7 cellular contexts compared by ENCODE assay signal in genomic region chr19:34926685-34927375, GRCh38. TPM values are rescaled to one million over a fixed set of nuclear protein-coding genes. Genes with fewer than 3 reads are reported as not detected.
DNase-seq lines count a peak whose midpoint lies in the region; ATAC-seq and TF ChIP-seq lines count a peak whose summit lies in the region.

Gene ZNF30, plus strand, starts transcription at chr19:34926903. Its CDS starts 3,045 bp downstream, at chr19:34929948.

- ATAC-seq in GM18502 (IDR thresholded peaks at IDR 0.05; ENCODE audit: poor library complexity, unreplicated experiment) (peak; percentile 92), HG02938 (IDR thresholded peaks at IDR 0.05; ENCODE audit: unreplicated experiment) (peak; percentile 78), left colon (peak; percentile 99)

- H3K4me3 ChIP-seq in coronary artery = peak within 1 kb of the TSS; percentile 83

- TF ChIP-seq CTCF in coronary artery (IDR thresholded peaks at IDR 0.05) = no peak

- DNase-seq in NCI-H2196 (lab: John Stamatoyannopoulos, UW; ENCODE audit: unreplicated experiment) (peak; percentile 90), coronary artery (ENCODE audit: low spot score) (peak; percentile 88), left colon (peak; percentile 91 to 94)
- peak; percentile 89 for DNase-seq in activated CD4-positive, alpha-beta T cell treated with anti-CD3 and anti-CD28 coated beads for 48 hours
- DNase-seq in stimulated activated CD4-positive, alpha-beta T cell treated with anti-CD3 and anti-CD28 coated beads, Interleukin-1b, Interleukin-23, amount 100 ng/mL, for 4 hours (ENCODE audit: low read depth in 2 of 2) = peak; percentile 62 to 79

- intact Hi-C loops in left colon (cut with DNase I, micrococcal nuclease) = no loop called here

- H3K27ac ChIP-seq in coronary artery = peak within 1 kb of the TSS in 1 of 2 donors; percentile 87

RNA-seq across cellular contexts. Expression of gene ZNF30, which starts in this region (rescaled TPM):
- 1 to 10 TPM; 2.2 to 2.7 TPM for total RNA-seq in left colon
